8 cellular contexts compared by ENCODE assay signal in genomic region chr15:99703603-99704443, GRCh38. TPM values are rescaled to one million over a fixed set of nuclear protein-coding genes. Genes with fewer than 3 reads are reported as not detected.
A peak's percentile ranks its signal among the peaks of the same experiment; 100 is the strongest.
DNase-seq lines count a peak whose midpoint lies in the region; ATAC-seq, FAIRE-seq and TF ChIP-seq lines count a peak whose summit lies in the region.

No MANE protein-coding gene starts in this region.

- peak; percentile 18 for DNase-seq in NCI-H2029 (lab: John Stamatoyannopoulos, UW)
- DNase-seq in NCI-H2029 treated with DMSO at 0.1 percent for 48 hours (lab: John Stamatoyannopoulos, UW) = no peak
- peak; percentile 66 for DNase-seq in HuH-7 (ENCODE audit: low spot score)
- peak; percentile 95 for DNase-seq in fibroblast of pulmonary artery (ENCODE audit: low read depth)
- DNase-seq in osteoblast (ENCODE audit: insufficient read length, low spot score, missing footprints) = no peak

- TF ChIP-seq CTCF in fibroblast of pulmonary artery (IDR thresholded peaks at IDR 0.05; ENCODE audit: low read length, missing control alignments) (peak; percentile 72), osteoblast (IDR thresholded peaks at IDR 0.05; ENCODE audit: extremely low read depth, low read depth, low read length) (peak; percentile 63)

- peak overlapping the region; percentile 8 for H3K4me3 ChIP-seq in fibroblast of pulmonary artery (replicated peaks; ENCODE audit: low read depth, low read length)
- H3K4me3 ChIP-seq in osteoblast (ENCODE audit: insufficient read depth, low read length) = peak overlapping the region; percentile 26

- H3K9me3 ChIP-seq in osteoblast (ENCODE audit: low read depth, low read length) = no peaks in the 10 kb centered on the region

- ATAC-seq in GM21447 (IDR thresholded peaks at IDR 0.05; ENCODE audit: unreplicated experiment) (peak; percentile 69), HG02970 (IDR thresholded peaks at IDR 0.05; ENCODE audit: low FRiP score, unreplicated experiment) (no peak)

- peak; percentile 56 for FAIRE-seq in TTC549 (lab: Jason Lieb, UNC)

- H3K4me2 ChIP-seq in osteoblast (ENCODE audit: insufficient read depth, low read length) = peak overlapping the region; percentile 70

- H3K36me3 ChIP-seq in osteoblast (ENCODE audit: insufficient read depth, low read length) = no peaks in the 10 kb centered on the region

- H2AFZ ChIP-seq in osteoblast (ENCODE audit: low read length) = no peak overlapping the region

- no peaks in the 10 kb centered on the region for H3K27me3 ChIP-seq in osteoblast (ENCODE audit: insufficient read depth, low read length)

- H3K79me2 ChIP-seq in osteoblast (ENCODE audit: insufficient read depth, low read length) = no peaks in the 10 kb centered on the region

- H4K20me1 ChIP-seq in osteoblast (ENCODE audit: insufficient read depth, low read length) = peaks cover 2% of the 10 kb centered on the region

- H3K4me1 ChIP-seq in osteoblast (ENCODE audit: insufficient read depth, low read length) = peaks cover 38% of the 10 kb centered on the region

- H3K27ac ChIP-seq in osteoblast (ENCODE audit: low read depth, low read length) = peak overlapping the region; percentile 71

RNA-seq across cellular contexts. Expression of gene LYSMD4, which starts 29.4 kb away (rescaled TPM):
- 8.7 and 11.2 TPM in 2 replicates for total RNA-seq in osteoblast

Comparison
In these comparisons a context has a peak if more than half of its experiments do, and no peak if none do; other contexts are left out.
1. DNase-seq: peak in NCI-H2029 (single experiment), HuH-7 (single experiment) and fibroblast of pulmonary artery (single experiment); none in NCI-H2029 treated with DMSO at 0.1 percent for 48 hours (single experiment) and osteoblast (single experiment).